11 cellular contexts compared by ENCODE assay signal in the genomic region with DNA sequence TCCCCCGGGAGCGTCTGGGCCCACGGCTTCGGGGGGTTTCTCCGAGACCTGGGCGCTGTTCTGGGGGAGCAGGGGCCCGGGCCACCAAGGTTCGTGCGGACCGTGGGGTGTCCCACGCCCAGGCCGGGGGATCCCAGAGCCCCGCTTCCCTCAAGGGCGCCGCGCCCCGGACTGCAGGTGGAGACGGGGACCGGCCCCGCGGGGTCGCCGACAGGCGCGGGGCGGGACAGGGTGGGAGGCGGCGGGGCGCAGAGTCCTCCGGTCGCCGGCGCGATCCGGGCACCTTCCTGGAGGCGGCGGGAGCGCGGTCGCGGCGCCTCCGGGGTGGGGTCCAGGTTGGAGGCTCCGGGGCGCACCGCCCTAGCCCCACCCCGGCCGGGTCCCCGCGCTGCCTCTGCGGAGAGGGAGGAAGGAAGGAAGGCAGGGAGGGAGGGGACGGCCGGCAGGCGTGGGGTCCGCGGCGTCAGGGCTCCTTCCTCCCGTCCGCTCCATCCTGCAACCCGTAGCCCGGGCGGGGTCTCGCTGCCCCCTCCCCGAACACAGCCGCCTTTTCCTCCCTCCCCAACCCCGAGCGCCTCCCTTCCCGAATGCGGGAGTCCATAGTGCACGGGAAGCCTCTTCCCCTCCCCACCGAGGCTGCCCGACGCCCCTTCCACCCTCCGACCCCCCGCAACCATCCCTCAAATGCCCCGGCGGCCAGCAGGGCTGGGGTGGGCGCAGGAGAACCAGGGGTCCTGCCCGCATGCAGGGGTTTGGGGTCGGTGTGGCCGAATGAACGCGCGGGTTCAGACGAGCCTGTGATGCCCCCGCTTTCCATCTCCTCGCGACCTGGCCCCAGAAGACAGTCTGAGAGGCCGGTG. TPM values are rescaled to one million over a fixed set of nuclear protein-coding genes. Genes with fewer than 3 reads are reported as not detected.
DNase-seq lines count a peak whose midpoint lies in the region; ATAC-seq, FAIRE-seq and TF ChIP-seq lines count a peak whose summit lies in the region.
"Had no signal": no experiment of that assay in that cellular context is flagged by ENCODE, and none has a peak within 500 bp of the region (broad histone marks: within the 10 kb centered on the region; RNA-seq: fewer than 3 reads in every experiment).

No MANE protein-coding gene starts in this region.

- DNase-seq in right atrium auricular region (ENCODE audit: low spot score) (no peak), left ventricle myocardium superior (no peak), choroid plexus epithelial cell (ENCODE audit: low read depth) (no peak), naive B cell (no peak), urothelium cell line (ENCODE audit: low spot score) (peak; percentile 20), NCI-H1436 (lab: John Stamatoyannopoulos, UW) (no peak), foreskin fibroblast (no peak)
- DNase-seq: DMS 273 treated with DMSO at 0.1 percent for 48 hours had no signal

- H3K27me3 ChIP-seq in right atrium auricular region: peaks cover 6 to 22% of the 10 kb centered on the region in 2 donors

- H3K36me3 Mint-ChIP-seq in naive B cell: no peaks in the 10 kb centered on the region

- peaks cover 9 to 19% (median 19%) of the 10 kb centered on the region in 3 donors for H3K4me1 Mint-ChIP-seq in naive B cell

- peaks cover 31 to 65% (median 42%) of the 10 kb centered on the region in 3 donors for H3K27me3 Mint-ChIP-seq in naive B cell

- H3K4me3 Mint-ChIP-seq in naive B cell: peak overlapping the region in 6 of 8 donors; percentile 36 to 77 (median 65)

- no peak for TF ChIP-seq CTCF in right atrium auricular region (IDR thresholded peaks at IDR 0.05)
- no peak for TF ChIP-seq CTCF in choroid plexus epithelial cell (conservative IDR thresholded peaks at IDR 0.05; ENCODE audit: low read depth, low read length)
- no peak for TF ChIP-seq CTCF in foreskin fibroblast (IDR thresholded peaks at IDR 0.05; ENCODE audit: low read depth, low read length)

- H3K27ac Mint-ChIP-seq in naive B cell: no peak overlapping the region

- no peak overlapping the region for H3K27ac ChIP-seq in right atrium auricular region
- H3K27ac ChIP-seq: RWPE1 had no signal

- no peaks in the 10 kb centered on the region for H3K9me3 Mint-ChIP-seq in naive B cell

- no peaks in the 10 kb centered on the region for H3K9me3 ChIP-seq in right atrium auricular region

- FAIRE-seq in urothelium cell line (lab: Jason Lieb, UNC): no peak
- FAIRE-seq: K562 had no signal

- H3K4me1 ChIP-seq in right atrium auricular region: peaks cover 0 to 31% of the 10 kb centered on the region in 2 donors

- intact Hi-C loops in left ventricle myocardium superior (cut with micrococcal nuclease): no loop called here

- H3K4me3 ChIP-seq in right atrium auricular region (peak overlapping the region; percentile 27 to 52), choroid plexus epithelial cell (ENCODE audit: low read depth, low read length) (peak overlapping the region; percentile 14), foreskin fibroblast (ENCODE audit: low read depth in 1 of 2, low read length in 2 of 2) (no peak overlapping the region)
- H3K4me3 ChIP-seq: K562 had no signal

- H3K36me3 ChIP-seq in right atrium auricular region: no peaks in the 10 kb centered on the region

- ATAC-seq in left ventricle myocardium superior (no peak), naive B cell (ENCODE audit: low read depth in 2 of 2) (no peak), HG03571 (IDR thresholded peaks at IDR 0.05; ENCODE audit: unreplicated experiment) (no peak)
- ATAC-seq: K562 had no signal

RNA-seq across cellular contexts. Expression of a gene that starts 4.3 kb away (rescaled TPM):
- total RNA-seq in right atrium auricular region: 1 to 10 TPM; 3.7 to 6.6 TPM
- total RNA-seq in left ventricle myocardium superior: 4.6 TPM
- 10 to 100 TPM in 1 of 6 donors, 1 to 10 TPM in 5; 3.8 to 10.3 (median 6.1) TPM for polyA plus RNA-seq in naive B cell (ENCODE audit: low read depth in 6 of 6)

RNA-seq across cellular contexts. Expression of a gene that starts 21.7 kb away (rescaled TPM):
- total RNA-seq in right atrium auricular region (10 to 100 TPM; 17.7 to 20.8 TPM), left ventricle myocardium superior (18.7 TPM)
- 1 to 10 TPM in 5 of 6 donors, under 1 TPM in 1; 0.23 to 3.0 (median 1.8) TPM for polyA plus RNA-seq in naive B cell (ENCODE audit: low read depth in 6 of 6)

Comparison
In these comparisons a context has a peak if more than half of its experiments do, and no peak if none do; other contexts are left out.
1. H3K4me3 ChIP-seq: peak in right atrium auricular region (2 of 2) and choroid plexus epithelial cell (single experiment); none in foreskin fibroblast (0 of 2).